Comparison of ENCODE assay signal across 1 cellular context in genomic region chr1:229560124-229560523, GRCh38.
TF ChIP-seq lines count a peak whose summit lies in the region.
"Not testable (repeated sequence)": the region's sequence is repeated elsewhere in the genome, so short reads cannot be mapped to it uniquely, and the experiment has no call there.

No MANE protein-coding gene starts in this region.

TF ChIP-seq in K562, 482 proteins besides CTCF, POLR2A, EP300 and RAD21:
- TF ChIP-seq, protein P1, sequence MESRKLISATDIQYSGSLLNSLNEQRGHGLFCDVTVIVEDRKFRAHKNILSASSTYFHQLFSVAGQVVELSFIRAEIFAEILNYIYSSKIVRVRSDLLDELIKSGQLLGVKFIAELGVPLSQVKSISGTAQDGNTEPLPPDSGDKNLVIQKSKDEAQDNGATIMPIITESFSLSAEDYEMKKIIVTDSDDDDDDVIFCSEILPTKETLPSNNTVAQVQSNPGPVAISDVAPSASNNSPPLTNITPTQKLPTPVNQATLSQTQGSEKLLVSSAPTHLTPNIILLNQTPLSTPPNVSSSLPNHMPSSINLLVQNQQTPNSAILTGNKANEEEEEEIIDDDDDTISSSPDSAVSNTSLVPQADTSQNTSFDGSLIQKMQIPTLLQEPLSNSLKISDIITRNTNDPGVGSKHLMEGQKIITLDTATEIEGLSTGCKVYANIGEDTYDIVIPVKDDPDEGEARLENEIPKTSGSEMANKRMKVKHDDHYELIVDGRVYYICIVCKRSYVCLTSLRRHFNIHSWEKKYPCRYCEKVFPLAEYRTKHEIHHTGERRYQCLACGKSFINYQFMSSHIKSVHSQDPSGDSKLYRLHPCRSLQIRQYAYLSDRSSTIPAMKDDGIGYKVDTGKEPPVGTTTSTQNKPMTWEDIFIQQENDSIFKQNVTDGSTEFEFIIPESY (CRISPR knock-in tag; IDR thresholded peaks at IDR 0.05) = peak; percentile 69; the same call in 1 of the 2 replicates
- 0 out of 2 replicates have a peak, but pooled peaks have one; percentile 28 for TF ChIP-seq ZBTB40 (IDR thresholded peaks at IDR 0.05)
- TF ChIP-seq ZBTB40 (CRISPR knock-in tag; IDR thresholded peaks at IDR 0.05) = not testable (repeated sequence)
TF ChIP-seq in K562: peak in this region for 2; not testable (repeated sequence) for 480.
